ENCODE assay signal across 1 cellular context in genomic region chr12:50572275-50572674, GRCh38.
TF ChIP-seq lines count a peak whose summit lies in the region.

No MANE protein-coding gene starts in this region.

TF ChIP-seq in HepG2, 621 proteins besides CTCF, POLR2A, EP300 and RAD21 (continued from another document and continues in another):
- no peak for TF ChIP-seq STAT6 (CRISPR knock-in tag; IDR thresholded peaks at IDR 0.05; ENCODE audit: borderline replicate concordance)
- TF ChIP-seq ZNF318 (CRISPR knock-in tag; IDR thresholded peaks at IDR 0.05): no peak
- TF ChIP-seq ZNF740 (CRISPR knock-in tag; IDR thresholded peaks at IDR 0.05): no peak
- TF ChIP-seq SMC3 (IDR thresholded peaks at IDR 0.05; ENCODE audit: low read length): peak; percentile 24; the same call in 1 of the 2 replicates
- TF ChIP-seq HNF4G (IDR thresholded peaks at IDR 0.05; ENCODE audit: borderline replicate concordance, low read depth, low read length): no peak
- no peak for TF ChIP-seq HNF4G (CRISPR knock-in tag; IDR thresholded peaks at IDR 0.05; ENCODE audit: borderline replicate concordance, low read depth)
- no peak for TF ChIP-seq IRF2 (CRISPR knock-in tag; IDR thresholded peaks at IDR 0.05)
- TF ChIP-seq REXO4 (CRISPR knock-in tag; IDR thresholded peaks at IDR 0.05; ENCODE audit: borderline replicate concordance): no peak
- no peak for TF ChIP-seq HMGA1 (CRISPR knock-in tag; conservative IDR thresholded peaks at IDR 0.05)
- TF ChIP-seq ZSCAN20 (CRISPR knock-in tag; IDR thresholded peaks at IDR 0.05; ENCODE audit: borderline replicate concordance): no peak
- no peak for TF ChIP-seq SYNCRIP (IDR thresholded peaks at IDR 0.05; ENCODE audit: insufficient read depth, low read depth, low read length)
- no peak for TF ChIP-seq ZNF75D (CRISPR knock-in tag; IDR thresholded peaks at IDR 0.05; ENCODE audit: borderline replicate concordance)
- peak; percentile 59 for TF ChIP-seq HDAC2 (CRISPR knock-in tag; IDR thresholded peaks at IDR 0.05)
- TF ChIP-seq ZNF782 (CRISPR knock-in tag; IDR thresholded peaks at IDR 0.05; ENCODE audit: borderline replicate concordance): no peak
- TF ChIP-seq TARDBP (CRISPR knock-in tag; IDR thresholded peaks at IDR 0.05): peak; percentile 49; the same call in 1 of the 2 replicates
- no peak for TF ChIP-seq WIZ (CRISPR knock-in tag; IDR thresholded peaks at IDR 0.05)
- no peak for TF ChIP-seq ZNF407 (CRISPR knock-in tag; IDR thresholded peaks at IDR 0.05; ENCODE audit: not compliant biosample characterization)
- TF ChIP-seq NR3C1 (CRISPR knock-in tag; IDR thresholded peaks at IDR 0.05): no peak
- TF ChIP-seq ZNF34 (CRISPR knock-in tag; IDR thresholded peaks at IDR 0.05; ENCODE audit: borderline replicate concordance): no peak
- TF ChIP-seq TBX3 (IDR thresholded peaks at IDR 0.05; ENCODE audit: borderline replicate concordance): no peak
- TF ChIP-seq SMYD3 (CRISPR knock-in tag; IDR thresholded peaks at IDR 0.05): no peak
- TF ChIP-seq MAFG (CRISPR knock-in tag; IDR thresholded peaks at IDR 0.05): no peak
- no peak for TF ChIP-seq BCL3 (CRISPR knock-in tag; IDR thresholded peaks at IDR 0.05)
- TF ChIP-seq ZNF441 (CRISPR knock-in tag; IDR thresholded peaks at IDR 0.05; ENCODE audit: borderline replicate concordance): no peak
- no peak for TF ChIP-seq BORCS8-MEF2B (CRISPR knock-in tag; IDR thresholded peaks at IDR 0.05)
- no peak for TF ChIP-seq ASH2L (IDR thresholded peaks at IDR 0.05; ENCODE audit: insufficient read length, low read depth, low read length)
- no peak for TF ChIP-seq ZFP36L1 (CRISPR knock-in tag; IDR thresholded peaks at IDR 0.05)
- TF ChIP-seq NR0B2 (CRISPR knock-in tag; IDR thresholded peaks at IDR 0.05): no peak
- no peak for TF ChIP-seq GABPB1 (CRISPR knock-in tag; IDR thresholded peaks at IDR 0.05)
- no peak for TF ChIP-seq ZNF704 (CRISPR knock-in tag; IDR thresholded peaks at IDR 0.05; ENCODE audit: borderline replicate concordance)
- no peak for TF ChIP-seq ZNF569 (CRISPR knock-in tag; IDR thresholded peaks at IDR 0.05; ENCODE audit: borderline replicate concordance)
- no peak for TF ChIP-seq ZNF780A (CRISPR knock-in tag; IDR thresholded peaks at IDR 0.05)
- no peak for TF ChIP-seq NR2C2 (CRISPR knock-in tag; IDR thresholded peaks at IDR 0.05; ENCODE audit: borderline replicate concordance)
- TF ChIP-seq IKZF1 (IDR thresholded peaks at IDR 0.05): no peak
- no peak for TF ChIP-seq ZEB1 (IDR thresholded peaks at IDR 0.05; ENCODE audit: insufficient replicate concordance, low read depth)
- no peak for TF ChIP-seq NR1H2 (CRISPR knock-in tag; IDR thresholded peaks at IDR 0.05; ENCODE audit: borderline replicate concordance, low read depth)
- TF ChIP-seq CCDC6 (CRISPR knock-in tag; IDR thresholded peaks at IDR 0.05): no peak
